Comparison of ENCODE assay signal across 1 cellular context in genomic region chr17:62704381-62704971, GRCh38.
TF ChIP-seq lines count a peak whose summit lies in the region.

No MANE protein-coding gene starts in this region.

TF ChIP-seq in H1, 55 proteins besides CTCF, POLR2A, EP300 and RAD21 (continued from another document):
- TF ChIP-seq ATF2 (IDR thresholded peaks at IDR 0.05; ENCODE audit: low read length) (no peak), TAF7 (optimal IDR thresholded peaks at IDR 0.05; ENCODE audit: borderline replicate concordance, low read depth, low read length) (peak; percentile 10), PHF8 (conservative IDR thresholded peaks at IDR 0.05; ENCODE audit: low read depth, low read length) (0 out of 2 replicates have a peak, but pooled peaks have one; percentile 38), CTBP2 (IDR thresholded peaks at IDR 0.05; ENCODE audit: borderline replicate concordance, insufficient read depth, insufficient read length, low read length) (no peak), NANOG (IDR thresholded peaks at IDR 0.05; ENCODE audit: insufficient read depth, low read depth, low read length, poor library complexity, severe bottlenecking) (no peak), POU5F1 (IDR thresholded peaks at IDR 0.05; ENCODE audit: low read depth, low read length) (no peak), HDAC2 (IDR thresholded peaks at IDR 0.05; ENCODE audit: borderline replicate concordance in 1 of 2, low read depth in 2 of 2, low read length in 2 of 2) (no peak), SIRT6 (IDR thresholded peaks at IDR 0.05; ENCODE audit: low read length) (no peak), BRCA1 (IDR thresholded peaks at IDR 0.05; ENCODE audit: low read depth, low read length) (no peak), GABPA (IDR thresholded peaks at IDR 0.05; ENCODE audit: borderline replicate concordance, insufficient read depth, low read length) (no peak), RXRA (IDR thresholded peaks at IDR 0.05; ENCODE audit: insufficient read depth, low read depth, low read length) (no peak), CREB1 (IDR thresholded peaks at IDR 0.05) (no peak), TBP (IDR thresholded peaks at IDR 0.05; ENCODE audit: low read depth, low read length) (no peak), USF2 (IDR thresholded peaks at IDR 0.05; ENCODE audit: low read length) (no peak), MAFK (IDR thresholded peaks at IDR 0.05; ENCODE audit: low read depth, low read length) (no peak), EZH2 (IDR thresholded peaks at IDR 0.05; ENCODE audit: low read depth, low read length, severe bottlenecking) (no peak), CBX5 (IDR thresholded peaks at IDR 0.05; ENCODE audit: low read depth, low read length) (no peak), ASH2L (IDR thresholded peaks at IDR 0.05; ENCODE audit: low read length) (peak; percentile 23), RBBP5 (IDR thresholded peaks at IDR 0.05; ENCODE audit: borderline replicate concordance, low read depth, low read length) (no peak), RNF2 (IDR thresholded peaks at IDR 0.05; ENCODE audit: borderline replicate concordance, low read depth, low read length, missing control alignments, poor library complexity, severe bottlenecking) (no peak), KDM1A (IDR thresholded peaks at IDR 0.05; ENCODE audit: borderline replicate concordance, low read length) (peak; percentile 85), ATF3 (IDR thresholded peaks at IDR 0.05; ENCODE audit: insufficient read depth, low read depth, low read length) (no peak), SIX5 (IDR thresholded peaks at IDR 0.05; ENCODE audit: low read depth, low read length) (no peak), NRF1 (IDR thresholded peaks at IDR 0.05; ENCODE audit: low read depth, low read length) (no peak), ZNF274 (IDR thresholded peaks at IDR 0.05; ENCODE audit: borderline replicate concordance, extremely low read depth, low read length) (no peak), SIN3A (conservative IDR thresholded peaks at IDR 0.05 in 1 of 2, IDR thresholded peaks at IDR 0.05 in 1 of 2; ENCODE audit: low read depth in 1 of 2, low read length in 2 of 2) (peak in 1 of 2 experiments; percentile 20; a peak in 1 of 4 replicates), BCL11A (IDR thresholded peaks at IDR 0.05; ENCODE audit: low read depth in 2 of 2, low read length in 2 of 2) (no peak), MAX (IDR thresholded peaks at IDR 0.05) (peak; percentile 34), CHD7 (IDR thresholded peaks at IDR 0.05; ENCODE audit: insufficient replicate concordance, low read length) (no peak), SP4 (IDR thresholded peaks at IDR 0.05; ENCODE audit: low read length) (no peak), JUND (IDR thresholded peaks at IDR 0.05; ENCODE audit: low read length) (no peak)
